In genomic region chr3:57709559-57709958, GRCh38 we compare ENCODE assay signal across 19 cellular contexts. TPM values are rescaled to one million over a fixed set of nuclear protein-coding genes. Genes with fewer than 3 reads are reported as not detected.
DNase-seq lines count a peak whose midpoint lies in the region; ATAC-seq, FAIRE-seq and TF ChIP-seq lines count a peak whose summit lies in the region.
"Had no signal": no experiment of that assay in that cellular context is flagged by ENCODE, and none has a peak within 500 bp of the region (broad histone marks: within the 10 kb centered on the region; RNA-seq: fewer than 3 reads in every experiment).

No MANE protein-coding gene starts in this region.

- FAIRE-seq in HepG2 (lab: Jason Lieb, UNC) = no peak

- no peak overlapping the region for H2BK5ac ChIP-seq in neuronal stem cell (ENCODE audit: low read length)

- CTCF ChIA-PET in SK-N-SH (lab: Yijun Ruan, JAX) (interaction anchor here (0.6 to 1.0 kb wide), 2 partner anchors 305 to 539 kb away, joined by 3 read pairs; no protein-coding TSS in a partner anchor), HepG2 (lab: Yijun Ruan, JAX; ENCODE audit: low intra/inter-chr PET ratio, low total read pairs) (no interaction called here)

- intact Hi-C loops in body of pancreas (cut with DNase I) = no loop called here
- intact Hi-C loops in HepG2 (cut with micrococcal nuclease; ENCODE audit: unreplicated experiment) = no loop called here

- no peak overlapping the region for H4K91ac ChIP-seq in neuronal stem cell (ENCODE audit: low read depth, low read length, poor library complexity)

- H3K23ac ChIP-seq in neuronal stem cell (ENCODE audit: low read depth, low read length, poor library complexity) = no peak overlapping the region

- H3F3A ChIP-seq in SK-N-SH (replicated peaks; ENCODE audit: insufficient read depth) = peaks cover 19% of the 10 kb centered on the region

- H3K14ac ChIP-seq in neuronal stem cell (ENCODE audit: low read length) = no peak overlapping the region

- no peak overlapping the region for H3K4me3 ChIP-seq in SK-N-SH (ENCODE audit: low read depth in 2 of 2, low read length in 1 of 2)
- no peak overlapping the region for H3K4me3 ChIP-seq in body of pancreas
- H3K4me3 ChIP-seq in HepG2 (replicated peaks in 1 of 3; ENCODE audit: insufficient read depth in 1 of 3, low read depth in 2 of 3, low read length in 3 of 3) = no peak overlapping the region
- H3K4me3 ChIP-seq in neuronal stem cell (ENCODE audit: low read length in 2 of 2) = no peak overlapping the region

- peak overlapping the region; percentile 84 for H2AFZ ChIP-seq in SK-N-SH (ENCODE audit: low read depth)
- no peak overlapping the region for H2AFZ ChIP-seq in HepG2 (ENCODE audit: low read length)
- H2AFZ ChIP-seq in neuronal stem cell (ENCODE audit: low read length) = no peak overlapping the region
- H2AFZ ChIP-seq: parathyroid adenoma had no signal

- H3K27me3 ChIP-seq in SK-N-SH (ENCODE audit: insufficient read depth) (no peaks in the 10 kb centered on the region), body of pancreas (no peaks in the 10 kb centered on the region), HepG2 (ENCODE audit: control insufficient read depth in 1 of 2, insufficient read depth in 2 of 2, low read length in 2 of 2) (no peaks in the 10 kb centered on the region), neuronal stem cell (ENCODE audit: control insufficient read depth in 3 of 3, insufficient read depth in 3 of 3, low read depth in 1 of 3, low read length in 3 of 3) (no peaks in the 10 kb centered on the region)

- TF ChIP-seq CTCF in SK-N-SH (IDR thresholded peaks at IDR 0.05) (no peak), body of pancreas (IDR thresholded peaks at IDR 0.05) (no peak), HepG2 (CRISPR knock-in tag; IDR thresholded peaks at IDR 0.05) (no peak)

- TF ChIP-seq EP300 in SK-N-SH (IDR thresholded peaks at IDR 0.05; ENCODE audit: borderline replicate concordance in 1 of 2, low read depth in 1 of 2, low read length in 1 of 2) (no peak), HepG2 (IDR thresholded peaks at IDR 0.05; ENCODE audit: low read depth in 2 of 2, low read length in 2 of 2) (no peak), HepG2 (CRISPR knock-in tag; IDR thresholded peaks at IDR 0.05; ENCODE audit: borderline replicate concordance) (no peak)

- H3K36me3 ChIP-seq in SK-N-SH (replicated peaks in 1 of 2; ENCODE audit: control insufficient read depth in 1 of 2, insufficient read depth in 2 of 2, low read length in 1 of 2) = no peaks in the 10 kb centered on the region
- no peaks in the 10 kb centered on the region for H3K36me3 ChIP-seq in body of pancreas (replicated peaks in 1 of 2; ENCODE audit: insufficient read depth in 1 of 2, low read depth in 2 of 2)
- no peaks in the 10 kb centered on the region for H3K36me3 ChIP-seq in HepG2 (replicated peaks in 1 of 2; ENCODE audit: control insufficient read depth in 1 of 2, insufficient read depth in 2 of 2, low read length in 2 of 2)
- no peaks in the 10 kb centered on the region for H3K36me3 ChIP-seq in neuronal stem cell (replicated peaks in 1 of 2; ENCODE audit: control insufficient read depth in 2 of 2, insufficient read depth in 2 of 2, low read length in 2 of 2)

- TF ChIP-seq RAD21 in SK-N-SH (IDR thresholded peaks at IDR 0.05; ENCODE audit: low read length) = no peak
- TF ChIP-seq RAD21 in HepG2 (CRISPR knock-in tag; IDR thresholded peaks at IDR 0.05) = no peak

- no peak overlapping the region for H3K4ac ChIP-seq in neuronal stem cell (ENCODE audit: low read length)

- POLR2A ChIA-PET in SK-N-SH (lab: Yijun Ruan, JAX) = no interaction called here
- POLR2A ChIA-PET in HepG2 (lab: Yijun Ruan, JAX) = no interaction called here

- in situ Hi-C loops in HepG2 (cut with HindIII; ENCODE audit: extremely low pct_ligation_motif_present, low pct_unique_long_range_greater_than_20kb) = no loop called here

- TF ChIP-seq POLR2A in body of pancreas (IDR thresholded peaks at IDR 0.05) (no peak), HepG2 (IDR thresholded peaks at IDR 0.05; ENCODE audit: insufficient read depth in 1 of 2, low read depth in 2 of 2, low read length in 2 of 2) (no peak)

- H3K79me2 ChIP-seq in SK-N-SH (ENCODE audit: insufficient read depth) = no peaks in the 10 kb centered on the region
- no peaks in the 10 kb centered on the region for H3K79me2 ChIP-seq in HepG2 (ENCODE audit: insufficient read depth, low read length)
- H3K79me2 ChIP-seq: parathyroid adenoma had no signal

- DNase-seq in SK-N-SH = no peak
- DNase-seq in body of pancreas = peak in 1 of 4 donors; percentile 14
- DNase-seq in HepG2 (ENCODE audit: low spot score) = no peak
- DNase-seq in amniotic stem cell (lab: John Stamatoyannopoulos, UW) = no peak
- no peak for DNase-seq in hypothalamus (lab: John Stamatoyannopoulos, UW)
- DNase-seq in neuronal stem cell (ENCODE audit: low spot score) = no peak
- DNase-seq: 8988T; activated naive CD8-positive, alpha-beta T cell treated with anti-CD3 and anti-CD28 coated beads, Interleukin-2, amount 50 U/mL, for 24 hours; activated T-cell treated with anti-CD3 and anti-CD28 coated beads, Interleukin-2, amount 50 U/mL, for 4 hours; CD8-positive, alpha-beta T cell; cerebellar nuclear complex; midbrain; NCI-H1105 treated with DMSO at 0.1 percent for 48 hours; NCI-H2171; SHP77 treated with DMSO at 0.1 percent for 48 hours; T-helper 9 cell had no signal

- H3K27ac ChIP-seq in SK-N-SH (ENCODE audit: low read depth in 2 of 2, low read length in 1 of 2) = peak overlapping the region in 1 of 2 experiments; percentile 37; a peak in 2 of 4 replicates
- peak overlapping the region in 3 of 4 donors; percentile 6 to 43 (median 12) for H3K27ac ChIP-seq in body of pancreas
- H3K27ac ChIP-seq in HepG2 (ENCODE audit: extremely low read length, insufficient read depth, low read length) = no peak overlapping the region
- H3K27ac ChIP-seq in neuronal stem cell (replicated peaks; ENCODE audit: low read length) = no peak overlapping the region
- H3K27ac ChIP-seq: parathyroid adenoma had no signal

- H2BK15ac ChIP-seq in neuronal stem cell (ENCODE audit: low read length) = no peak overlapping the region

- H2BK12ac ChIP-seq in neuronal stem cell (ENCODE audit: low read length) = no peak overlapping the region

- 24% methylated on average over 2 of the region's 2 CpGs for whole genome bisulfite sequencing in SK-N-SH (ENCODE audit: low lambda C conversion rate)
- 8 to 12% methylated on average over 2 of the region's 2 CpGs for WGBS in body of pancreas, 2 donors
- WGBS in HepG2 (ENCODE audit: low lambda C conversion rate) = 2% methylated on average over 2 of the region's 2 CpGs
- WGBS in neuronal stem cell (ENCODE audit: extremely low coverage in 2 of 2, insufficient read length in 2 of 2, insufficient replicate concordance in 1 of 2), 2 donors = no CpG with 5 or more reads among the region's 2 CpGs

- H4K20me1 ChIP-seq in SK-N-SH (ENCODE audit: insufficient read depth) (no peaks in the 10 kb centered on the region), HepG2 (ENCODE audit: insufficient read depth, low read length) (no peaks in the 10 kb centered on the region)

- no peaks in the 10 kb centered on the region for H3K79me1 ChIP-seq in neuronal stem cell (ENCODE audit: low read depth, low read length)

- BruUV-seq in HepG2 (replicated peaks; lab: Mats Ljungman, UMichigan) = no TSS peak

- no peak overlapping the region for H3K18ac ChIP-seq in neuronal stem cell (ENCODE audit: low read length)

- no peaks in the 10 kb centered on the region for H3K9me3 ChIP-seq in SK-N-SH
- no peaks in the 10 kb centered on the region for H3K9me3 ChIP-seq in body of pancreas
- no peaks in the 10 kb centered on the region for H3K9me3 ChIP-seq in HepG2 (ENCODE audit: low read length)
- no peaks in the 10 kb centered on the region for H3K9me3 ChIP-seq in neuronal stem cell (replicated peaks in 1 of 2; ENCODE audit: control insufficient read depth in 2 of 2, insufficient read depth in 1 of 2, low read depth in 1 of 2, low read length in 2 of 2)

- no peak overlapping the region for H2BK120ac ChIP-seq in neuronal stem cell (ENCODE audit: low read depth, low read length)

- H4K8ac ChIP-seq in neuronal stem cell (ENCODE audit: low read depth, low read length) = no peak overlapping the region

- no peaks in the 10 kb centered on the region for H3K4me1 ChIP-seq in SK-N-SH (ENCODE audit: control insufficient read depth in 1 of 2, insufficient read depth in 2 of 2, low read depth in 1 of 2, low read length in 1 of 2)
- H3K4me1 ChIP-seq in body of pancreas = no peaks in the 10 kb centered on the region
- peaks cover 27% of the 10 kb centered on the region for H3K4me1 ChIP-seq in HepG2 (ENCODE audit: insufficient read depth, low read length)
- H3K4me1 ChIP-seq in neuronal stem cell (ENCODE audit: control insufficient read depth in 2 of 2, insufficient read depth in 1 of 2, low read depth in 1 of 2, low read length in 2 of 2) = no peaks in the 10 kb centered on the region
- H3K4me1 ChIP-seq: parathyroid adenoma had no signal

- H3K9ac ChIP-seq in SK-N-SH (no peak overlapping the region), HepG2 (ENCODE audit: insufficient read depth, low read depth, low read length) (no peak overlapping the region), neuronal stem cell (ENCODE audit: low read depth, low read length, poor library complexity) (no peak overlapping the region)
- H3K9ac ChIP-seq: parathyroid adenoma had no signal

- no peaks in the 10 kb centered on the region for H3K9me2 ChIP-seq in SK-N-SH

- no peak; the same call in 2 of the 3 replicates for ATAC-seq in SK-N-SH treated with all-trans-retinoic acid at 6 μM for 48 hours
- no peak for ATAC-seq in body of pancreas
- ATAC-seq in HepG2 = no peak
- ATAC-seq in HG03135 (IDR thresholded peaks at IDR 0.05; ENCODE audit: unreplicated experiment) = no peak
- ATAC-seq: activated naive CD8-positive, alpha-beta T cell treated with anti-CD3 and anti-CD28 coated beads, Interleukin-2, amount 50 U/mL, for 24 hours; activated T-cell treated with anti-CD3 and anti-CD28 coated beads, Interleukin-2, amount 50 U/mL, for 4 hours; CD8-positive, alpha-beta T cell had no signal

- H2AK5ac ChIP-seq in neuronal stem cell (ENCODE audit: low read depth, low read length) = no peak overlapping the region

- no peak overlapping the region for H3K4me2 ChIP-seq in SK-N-SH
- peak overlapping the region; percentile 4; the same call in 1 of the 2 replicates for H3K4me2 ChIP-seq in HepG2 (ENCODE audit: low read depth, low read length)
- no peak overlapping the region for H3K4me2 ChIP-seq in neuronal stem cell (ENCODE audit: insufficient read depth, low read length, poor library complexity, severe bottlenecking)

RNA-seq across cellular contexts. Expression of gene DENND6A, which starts 16.7 kb away (rescaled TPM):
- polyA plus RNA-seq in SK-N-SH (2012; rRNA removed) (5.8 and 9.7 TPM in 2 replicates), HepG2 (2011; rRNA removed) (9.7 and 11.1 TPM in 2 replicates)
- 6.4 and 6.6 TPM in 2 replicates for polyA plus RNA-seq in SK-N-SH (2012; cell fraction: cytosol; rRNA removed)
- 3.9 and 9.9 TPM in 2 replicates for polyA plus RNA-seq in SK-N-SH (2012; cell fraction: nucleus; rRNA removed)
- total RNA-seq in body of pancreas (1 to 10 TPM; 5.9 to 9.9 TPM), HepG2 (2016; rRNA removed; fragmentation: Illumina TruSeq; extraction: Trizol) (9.4 and 12.8 TPM in 2 replicates)
- total RNA-seq in HepG2 (2016; cell fraction: cytosol; rRNA removed; fragmentation: Illumina TruSeq; extraction: Trizol; ENCODE audit: low read depth) = 8.3 and 10.2 TPM in 2 replicates
- total RNA-seq in HepG2 (2016; cell fraction: insoluble cytoplasmic fraction; rRNA removed; fragmentation: Illumina TruSeq; extraction: Trizol) = 9.9 and 12.4 TPM in 2 replicates
- 4.6 and 5.3 TPM in 2 replicates for total RNA-seq in HepG2 (2016; cell fraction: membrane; rRNA removed; fragmentation: Illumina TruSeq; extraction: Trizol)
- total RNA-seq in HepG2 (2016; cell fraction: nucleus; rRNA removed; fragmentation: Illumina TruSeq; extraction: Trizol) = 10.8 and 12.4 TPM in 2 replicates
- 4.4 and 9.0 TPM in 2 replicates for polyA plus RNA-seq in HepG2 (2011; cell fraction: cytosol; rRNA removed)
- polyA plus RNA-seq in HepG2 (2011; cell fraction: nucleus; rRNA removed) = 5.5 and 8.4 TPM in 2 replicates
- polyA plus RNA-seq in HepG2 (2012) = 8.3 and 9.7 TPM in 2 replicates
- 0.28 and 0.61 TPM in 2 replicates for polyA plus RNA-seq in HepG2 (2016; cell fraction: cytosol; fragmentation: Illumina TruSeq; extraction: Trizol; ENCODE audit: low read depth)
- 7.7 and 8.2 TPM in 2 replicates for polyA plus RNA-seq in HepG2 (2016; cell fraction: insoluble cytoplasmic fraction; fragmentation: Illumina TruSeq; extraction: Trizol; ENCODE audit: low read depth)
- 1.7 and 1.9 TPM in 2 replicates for polyA plus RNA-seq in HepG2 (2016; cell fraction: membrane; fragmentation: Illumina TruSeq; extraction: Trizol; ENCODE audit: low read depth)
- 14.9 and 16.0 TPM in 2 replicates for polyA plus RNA-seq in HepG2 (2016; cell fraction: nucleus; fragmentation: Illumina TruSeq; extraction: Trizol; ENCODE audit: insufficient read depth, low read depth)
- 5.4 and 22.0 TPM in 2 replicates for polyA minus RNA-seq in HepG2 (2011; rRNA and poly(A)+ RNA removed; ENCODE audit: low replicate concordance)
- 8.2 and 11.8 TPM in 2 replicates for polyA minus RNA-seq in HepG2 (2011; cell fraction: cytosol; rRNA and poly(A)+ RNA removed)
- polyA minus RNA-seq in HepG2 (2011; cell fraction: nucleus; rRNA and poly(A)+ RNA removed) = 14.3 and 18.4 TPM in 2 replicates
- polyA plus RNA-seq in neuronal stem cell (2013, experiment 1 of 2) = 13.1 TPM
- 13.1 TPM for polyA plus RNA-seq in neuronal stem cell (2013, experiment 2 of 2)

RNA-seq across cellular contexts. Expression of gene SLMAP, which starts 46.5 kb away (rescaled TPM):
- 10.5 and 11.7 TPM in 2 replicates for polyA plus RNA-seq in SK-N-SH (2012; rRNA removed)
- polyA plus RNA-seq in SK-N-SH (2012; cell fraction: cytosol; rRNA removed) = 14.4 and 16.5 TPM in 2 replicates
- polyA plus RNA-seq in SK-N-SH (2012; cell fraction: nucleus; rRNA removed) = 13.9 and 19.8 TPM in 2 replicates
- 10 to 100 TPM; 36.6 TPM for total RNA-seq in body of pancreas
- 48.3 and 61.3 TPM in 2 replicates for total RNA-seq in HepG2 (2016; rRNA removed; fragmentation: Illumina TruSeq; extraction: Trizol)
- total RNA-seq in HepG2 (2016; cell fraction: cytosol; rRNA removed; fragmentation: Illumina TruSeq; extraction: Trizol; ENCODE audit: low read depth) = 16.5 and 17.6 TPM in 2 replicates
- total RNA-seq in HepG2 (2016; cell fraction: insoluble cytoplasmic fraction; rRNA removed; fragmentation: Illumina TruSeq; extraction: Trizol) = 50.5 and 56.8 TPM in 2 replicates
- 26.6 and 29.2 TPM in 2 replicates for total RNA-seq in HepG2 (2016; cell fraction: membrane; rRNA removed; fragmentation: Illumina TruSeq; extraction: Trizol)
- 55.6 and 65.7 TPM in 2 replicates for total RNA-seq in HepG2 (2016; cell fraction: nucleus; rRNA removed; fragmentation: Illumina TruSeq; extraction: Trizol)
- 23.2 and 24.0 TPM in 2 replicates for polyA plus RNA-seq in HepG2 (2011; rRNA removed)
- polyA plus RNA-seq in HepG2 (2011; cell fraction: cytosol; rRNA removed) = 10.0 and 15.1 TPM in 2 replicates
- polyA plus RNA-seq in HepG2 (2011; cell fraction: nucleus; rRNA removed) = 21.3 and 27.5 TPM in 2 replicates
- 21.8 and 25.6 TPM in 2 replicates for polyA plus RNA-seq in HepG2 (2012)
- 1.7 and 2.2 TPM in 2 replicates for polyA plus RNA-seq in HepG2 (2016; cell fraction: cytosol; fragmentation: Illumina TruSeq; extraction: Trizol; ENCODE audit: low read depth)
- 40.5 and 40.7 TPM in 2 replicates for polyA plus RNA-seq in HepG2 (2016; cell fraction: insoluble cytoplasmic fraction; fragmentation: Illumina TruSeq; extraction: Trizol; ENCODE audit: low read depth)
- 10.4 and 10.5 TPM in 2 replicates for polyA plus RNA-seq in HepG2 (2016; cell fraction: membrane; fragmentation: Illumina TruSeq; extraction: Trizol; ENCODE audit: low read depth)
- polyA plus RNA-seq in HepG2 (2016; cell fraction: nucleus; fragmentation: Illumina TruSeq; extraction: Trizol; ENCODE audit: insufficient read depth, low read depth) = 44.5 and 45.1 TPM in 2 replicates
- 90.9 and 106 TPM in 2 replicates for polyA minus RNA-seq in HepG2 (2011; rRNA and poly(A)+ RNA removed; ENCODE audit: low replicate concordance)
- polyA minus RNA-seq in HepG2 (2011; cell fraction: cytosol; rRNA and poly(A)+ RNA removed) = 36.1 and 37.0 TPM in 2 replicates
- polyA minus RNA-seq in HepG2 (2011; cell fraction: nucleus; rRNA and poly(A)+ RNA removed) = 122 and 124 TPM in 2 replicates
- 22.4 TPM for polyA plus RNA-seq in neuronal stem cell (2013, experiment 1 of 2)
- 24.4 TPM for polyA plus RNA-seq in neuronal stem cell (2013, experiment 2 of 2)

Comparison
In these comparisons a context has a peak if more than half of its experiments do, and no peak if none do; other contexts are left out.
1. H3K27ac ChIP-seq: peak in body of pancreas (3 of 4); none in HepG2 (single experiment) and neuronal stem cell (single experiment).